26 cellular contexts compared by ENCODE assay signal in genomic region chr1:185008746-185009360, GRCh38. TPM values are rescaled to one million over a fixed set of nuclear protein-coding genes. Genes with fewer than 3 reads are reported as not detected.
DNase-seq lines count a peak whose midpoint lies in the region; ATAC-seq and TF ChIP-seq lines count a peak whose summit lies in the region.
"Had no signal": no experiment of that assay in that cellular context is flagged by ENCODE, and none has a peak within 500 bp of the region (broad histone marks: within the 10 kb centered on the region; RNA-seq: fewer than 3 reads in every experiment).

No MANE protein-coding gene starts in this region.

- H3K4me3 ChIP-seq in upper lobe of right lung, result no peak overlapping the region
- H3K4me3 ChIP-seq: PC-9, tibial nerve had no signal

- no peaks in the 10 kb centered on the region for H3K36me3 ChIP-seq in upper lobe of right lung
- H3K36me3 ChIP-seq: tibial nerve had no signal

- no peaks in the 10 kb centered on the region for H3K27me3 ChIP-seq in upper lobe of right lung
- H3K27me3 ChIP-seq: tibial nerve had no signal

- no peak for ATAC-seq in GM21526 (IDR thresholded peaks at IDR 0.05; ENCODE audit: low FRiP score, unreplicated experiment)
- ATAC-seq in upper lobe of right lung, result no peak
- ATAC-seq: esophagus mucosa, HepG2, left ventricle myocardium superior, Right ventricle myocardium inferior, sciatic nerve had no signal

- no peak overlapping the region for H3K27ac ChIP-seq in upper lobe of right lung
- H3K27ac ChIP-seq: PC-9, tibial nerve had no signal

- no peaks in the 10 kb centered on the region for H3K9me3 ChIP-seq in upper lobe of right lung
- H3K9me3 ChIP-seq: tibial nerve had no signal

- no peaks in the 10 kb centered on the region for H3K4me1 ChIP-seq in upper lobe of right lung
- H3K4me1 ChIP-seq: tibial nerve had no signal

- intact Hi-C loops in upper lobe of right lung (cut with DNase I), result no loop called here

- peak; percentile 80 for DNase-seq in COR-L47 (lab: John Stamatoyannopoulos, UW)
- peak; percentile 51 for DNase-seq in NCI-H1436 (lab: John Stamatoyannopoulos, UW)
- peak; percentile 45 for DNase-seq in NCI-H748 (lab: John Stamatoyannopoulos, UW; ENCODE audit: unreplicated experiment)
- peak; percentile 3 for DNase-seq in left kidney (ENCODE audit: low read depth, low spot score)
- DNase-seq in NCI-H1694 treated with DMSO at 0.1 percent for 48 hours (lab: John Stamatoyannopoulos, UW), result no peak
- no peak for DNase-seq in hepatic stellate cell (ENCODE audit: low spot score)
- no peak for DNase-seq in upper lobe of right lung
- DNase-seq: activated CD4-positive, alpha-beta memory T cell treated with anti-CD3 and anti-CD28 coated beads, Interleukin-2, amount 10 ng/mL, durations not matched to agents 7 days and 5 days; activated CD8-positive, alpha-beta memory T cell treated with anti-CD3 and anti-CD28 coated beads, Interleukin-2, amount 50 U/mL, for 4 hours; activated naive CD4-positive, alpha-beta T cell treated with anti-CD3 and anti-CD28 coated beads for 36 hours; glutamatergic neuron; H9; islet precursor cell; Karpas-422; left ventricle myocardium superior; NCI-H187 treated with DMSO at 0.1 percent for 48 hours; NCI-H510A treated with DMSO at 0.1 percent for 48 hours; PC-9; stimulated activated CD4-positive, alpha-beta T cell treated with anti-CD3 and anti-CD28 coated beads, Interleukin-12 subunit alpha, Interleukin-12 subunit beta, amount 100 ng/mL, for 4 hours; stimulated activated CD4-positive, alpha-beta T cell treated with anti-CD3 and anti-CD28 coated beads, Interleukin-2, amount 100 ng/mL, for 48 hours had no signal

- no peak for TF ChIP-seq CTCF in upper lobe of right lung (IDR thresholded peaks at IDR 0.05)

RNA-seq across cellular contexts. Expression of gene NIBAN1, which starts 34.5 kb away (rescaled TPM):
- 33.3 TPM for total RNA-seq in upper lobe of right lung
- total RNA-seq: HepG2 had no signal

RNA-seq across cellular contexts. Expression of gene RNF2, which starts 36.5 kb away (rescaled TPM):
- 15.9 TPM for total RNA-seq in upper lobe of right lung

Comparison
In these comparisons a context has a peak if more than half of its experiments do, and no peak if none do; other contexts are left out.
1. DNase-seq: peak in COR-L47 (single experiment), NCI-H1436 (single experiment), NCI-H748 (single experiment) and left kidney (single experiment); none in NCI-H1694 treated with DMSO at 0.1 percent for 48 hours (single experiment), hepatic stellate cell (single experiment) and upper lobe of right lung (single experiment).